19 cellular contexts compared by ENCODE assay signal in genomic region chr3:191094057-191094456, GRCh38.
A peak's percentile ranks its signal among the peaks of the same experiment; 100 is the strongest.
DNase-seq lines count a peak whose midpoint lies in the region; TF ChIP-seq lines count a peak whose summit lies in the region.
"Had no signal": no experiment of that assay in that cellular context is flagged by ENCODE, and none has a peak within 500 bp of the region (broad histone marks: within the 10 kb centered on the region; RNA-seq: fewer than 3 reads in every experiment).

No MANE protein-coding gene starts in this region.

- CTCF ChIA-PET in AG04450 (lab: Charles Lee) = interaction anchor here (0.6 kb wide), 1 partner anchor 322 kb away, joined by 9 read pairs; no protein-coding TSS in a partner anchor

- TF ChIP-seq CTCF in AG04450 (IDR thresholded peaks at IDR 0.05; ENCODE audit: low read depth, low read length) = no peak

- H3K9me3 ChIP-seq in AG04450 (ENCODE audit: control insufficient read depth, insufficient read depth, low read length) = no peaks in the 10 kb centered on the region
- H3K9me3 ChIP-seq: heart left ventricle, tibial nerve had no signal

- POLR2A ChIA-PET in AG04450 (lab: Yijun Ruan, JAX) = interaction anchor here (0.9 kb wide), 1 partner anchor 23 kb away, joined by 3 read pairs; no protein-coding TSS in a partner anchor

- no peak for TF ChIP-seq POLR2A in erythroblast (IDR thresholded peaks at IDR 0.05; ENCODE audit: low read length)

- DNase-seq in AG04450 (ENCODE audit: low read depth, low spot score) = peak; percentile 43
- DNase-seq in HPDE6-E6E7 (ENCODE audit: extremely low spot score) = peak; percentile 8
- DNase-seq in brain pericyte (ENCODE audit: low read depth, low spot score) = peak; percentile 5
- peak; percentile 31 for DNase-seq in hepatic stellate cell (ENCODE audit: low spot score)
- no peak for DNase-seq in SHP77 (lab: John Stamatoyannopoulos, UW)
- DNase-seq in DMS153 treated with DMSO at 0.1 percent for 48 hours (lab: John Stamatoyannopoulos, UW; ENCODE audit: unreplicated experiment) = no peak
- DNase-seq in erythroblast (lab: John Stamatoyannopoulos, UW) = no peak
- DNase-seq in NOMO-1 treated with DMSO at 0.1 percent for 48 hours (lab: John Stamatoyannopoulos, UW; ENCODE audit: unreplicated experiment) = no peak
- DNase-seq: activated B cell treated with CpG ODN at 0.5 μM for 24 hours; activated CD8-positive, alpha-beta memory T cell treated with anti-CD3 and anti-CD28 coated beads, Interleukin-2, amount 10 ng/mL, durations not matched to agents 7 days and 5 days; activated gamma-delta T cell treated with Interleukin-2 at 50 U/mL for 16 hours; effector memory CD4-positive, alpha-beta T cell; heart left ventricle; kidney; NCI-H1930; NCI-H510A treated with DMSO at 0.1 percent for 48 hours; OCI-M1 had no signal

- no peak overlapping the region for H3K4me3 ChIP-seq in AG04450 (ENCODE audit: low read depth, low read length)
- H3K4me3 ChIP-seq: heart left ventricle, tibial nerve had no signal

- no peak overlapping the region for H3K27ac ChIP-seq in AG04450 (ENCODE audit: low read depth, low read length)
- H3K27ac ChIP-seq: heart left ventricle, HL-60, tibial nerve had no signal

- H3K27me3 ChIP-seq in AG04450 (ENCODE audit: control insufficient read depth, insufficient read depth, low read length) = no peaks in the 10 kb centered on the region
- H3K27me3 ChIP-seq: heart left ventricle, tibial nerve had no signal

Comparison
In these comparisons a context has a peak if more than half of its experiments do, and no peak if none do; other contexts are left out.
1. DNase-seq: peak in AG04450 (single experiment), HPDE6-E6E7 (single experiment), brain pericyte (single experiment) and hepatic stellate cell (single experiment); none in SHP77 (0 of 2), DMS153 treated with DMSO at 0.1 percent for 48 hours (single experiment), erythroblast (0 of 2) and NOMO-1 treated with DMSO at 0.1 percent for 48 hours (single experiment).